8 cellular contexts compared by ENCODE assay signal in the genomic region with DNA sequence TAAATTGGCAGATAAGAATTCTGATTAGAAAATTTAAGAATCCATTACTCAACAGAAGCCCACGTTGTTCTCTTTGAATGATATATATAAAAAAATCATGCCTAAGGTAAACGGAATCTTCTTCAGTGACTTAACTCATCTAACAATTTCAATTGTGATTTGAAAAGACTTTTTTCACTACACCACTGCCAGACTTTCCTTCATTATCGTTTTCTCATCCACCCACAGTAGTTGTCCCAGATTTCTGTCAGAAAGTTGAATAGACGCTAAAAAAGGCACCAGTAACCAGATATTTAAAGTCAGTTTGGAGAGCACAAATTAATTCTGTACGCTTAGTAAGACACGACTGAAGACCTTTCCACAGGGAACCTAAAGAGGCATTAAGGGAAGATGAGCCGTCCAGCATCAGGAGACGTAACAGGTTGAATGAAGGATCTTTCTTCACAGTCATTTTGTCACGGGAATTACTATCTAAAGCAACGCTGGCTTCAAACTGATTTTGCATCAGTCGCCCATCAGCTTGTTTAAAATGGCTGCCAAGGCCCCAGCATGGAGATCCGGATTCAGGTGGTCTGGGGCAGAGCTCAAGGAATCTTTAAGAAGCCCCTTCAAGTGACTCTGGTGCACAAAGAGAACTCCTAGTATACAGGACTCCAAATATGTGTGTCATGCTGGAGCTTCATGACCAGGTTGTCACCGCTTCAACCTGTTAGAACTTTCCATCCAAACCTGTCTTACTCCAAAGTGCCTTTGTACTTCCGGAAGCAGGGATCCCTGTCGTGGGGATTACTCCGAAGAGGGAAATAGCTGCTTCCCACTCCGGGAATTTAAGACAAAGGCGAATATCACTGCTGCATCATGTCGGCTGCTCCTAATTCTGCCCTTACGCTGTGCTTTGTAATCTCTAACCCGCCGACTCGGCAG. TPM values are rescaled to one million over a fixed set of nuclear protein-coding genes. Genes with fewer than 3 reads are reported as not detected.
A peak's percentile ranks its signal among the peaks of the same experiment; 100 is the strongest.
DNase-seq lines count a peak whose midpoint lies in the region; ATAC-seq, FAIRE-seq and TF ChIP-seq lines count a peak whose summit lies in the region.

No MANE protein-coding gene starts in this region.

- H3K4me3 Mint-ChIP-seq in stimulated activated naive CD8-positive, alpha-beta T cell treated with anti-CD3 and anti-CD28 coated beads, Interleukin-15, amount 100 ng/mL, for 72 hours, result peak overlapping the region; percentile 94 to 98

- in situ Hi-C loops in GM12878 (cut with MboI), result no loop called here

- RAD21 ChIA-PET in GM12878 (lab: Charles Lee; ENCODE audit: unreplicated experiment), result interaction anchor here (0.9 kb wide), 1 partner anchor 79 kb away, joined by 3 read pairs; no protein-coding TSS in a partner anchor

- peak overlapping the region; percentile 20 for H2AFZ ChIP-seq in GM12878 (ENCODE audit: control insufficient read depth, low read depth, low read length)

- H3K27me3 Mint-ChIP-seq in stimulated activated naive CD8-positive, alpha-beta T cell treated with anti-CD3 and anti-CD28 coated beads, Interleukin-15, amount 100 ng/mL, for 72 hours, result peaks cover 10% of the 10 kb centered on the region

- SMC1A ChIA-PET in GM12878 (lab: Charles Lee; ENCODE audit: uncharacterized antibody, unreplicated experiment), result interaction anchor here (1.0 to 1.6 kb wide), 2 partner anchors 9 to 15 kb away, joined by 3 to 5 read pairs; no protein-coding TSS in a partner anchor

- H3K27me3 ChIP-seq in MG63 (no peaks in the 10 kb centered on the region), GM12878 (replicated peaks in 1 of 2; ENCODE audit: control insufficient read depth in 2 of 2, insufficient read depth in 2 of 2, low read length in 1 of 2) (no peaks in the 10 kb centered on the region), kidney epithelial cell (ENCODE audit: control insufficient read depth, insufficient read depth, low read length) (no peaks in the 10 kb centered on the region)

- H3K36me3 ChIP-seq in MG63 (peaks cover 3% of the 10 kb centered on the region), GM12878 (ENCODE audit: control insufficient read depth in 2 of 2, insufficient read depth in 2 of 2, low read length in 1 of 2) (no peaks in the 10 kb centered on the region), kidney epithelial cell (ENCODE audit: control insufficient read depth, insufficient read depth, low read length) (no peaks in the 10 kb centered on the region)

- no peak for TF ChIP-seq RAD21 in GM12878 (IDR thresholded peaks at IDR 0.05; ENCODE audit: insufficient read depth, low read depth, low read length)

- peak overlapping the region; percentile 74 for H3K9ac ChIP-seq in GM12878 (ENCODE audit: control insufficient read depth, insufficient read depth, low read length)

- no peak for TF ChIP-seq POLR2A in GM12878 (IDR thresholded peaks at IDR 0.05; ENCODE audit: low read depth, low read length)

- peak overlapping the region; percentile 84 for H3K4me2 ChIP-seq in GM12878 (ENCODE audit: control insufficient read depth, insufficient read depth)

- H3K4me1 ChIP-seq in GM12878 (ENCODE audit: control insufficient read depth, insufficient read depth, low read length), result no peaks in the 10 kb centered on the region; the same call in 1 of the 2 replicates

- peaks cover 39% of the 10 kb centered on the region for H3K79me2 ChIP-seq in GM12878 (ENCODE audit: control insufficient read depth, insufficient read depth, low read length)

- intact Hi-C loops in GM12878 (cut with micrococcal nuclease; ENCODE audit: unreplicated experiment), result no loop called here

- POLR2A ChIA-PET in GM12878 (lab: Charles Lee), result interaction anchor here (1.0 to 2.0 kb wide), 4 partner anchors 9 to 212 kb away, joined by 4 to 14 read pairs (median 6); a partner anchor contains a TSS

- peak overlapping the region; percentile 66 for H3K27ac ChIP-seq in GM12878 (ENCODE audit: control insufficient read depth, insufficient read depth)

- FAIRE-seq in GM12878 (lab: Jason Lieb, UNC), result no peak

- peak overlapping the region; percentile 75 for H3K4me3 ChIP-seq in MG63
- H3K4me3 ChIP-seq in GM12878, result peak overlapping the region; percentile 87
- peak overlapping the region; percentile 75 for H3K4me3 ChIP-seq in kidney epithelial cell (ENCODE audit: low read depth, low read length)

- H4K20me1 ChIP-seq in GM12878 (ENCODE audit: control insufficient read depth, insufficient read depth), result no peaks in the 10 kb centered on the region

- WGBS in GM12878 (ENCODE audit: insufficient coverage, insufficient replicate concordance, low lambda C conversion rate, missing lambda C conversion rate), result 18% methylated on average over 23 of the region's 23 CpGs

- peaks cover 56% of the 10 kb centered on the region for H3K4me1 Mint-ChIP-seq in stimulated activated naive CD8-positive, alpha-beta T cell treated with anti-CD3 and anti-CD28 coated beads, Interleukin-15, amount 100 ng/mL, for 72 hours

- TSS peak; percentile 64 for BruUV-seq in GM12878 (replicated peaks; lab: Mats Ljungman, UMichigan)

- TF ChIP-seq CTCF in GM12878 (IDR thresholded peaks at IDR 0.05 in 2 of 3, conservative IDR thresholded peaks at IDR 0.05 in 1 of 3; ENCODE audit: control insufficient read depth in 2 of 3, extremely low read depth in 1 of 3, insufficient read depth in 1 of 3, low read depth in 3 of 3, low read length in 3 of 3) (no peak), kidney epithelial cell (IDR thresholded peaks at IDR 0.05; ENCODE audit: insufficient read depth, low read length, poor library complexity, severe bottlenecking) (no peak)

- CTCF ChIA-PET in GM12878 (lab: Yijun Ruan, JAX), result interaction anchor here (0.6 to 3.3 kb wide), 7 partner anchors 9 to 221 kb away, joined by 3 to 15 read pairs (median 5); a partner anchor contains a TSS

- H3K27ac Mint-ChIP-seq in stimulated activated naive CD8-positive, alpha-beta T cell treated with anti-CD3 and anti-CD28 coated beads, Interleukin-15, amount 100 ng/mL, for 72 hours, result peak overlapping the region; percentile 95 to 96

- DNase-seq in EL (peak; percentile 31), MG63 (no peak), GM12878 (ENCODE audit: low read depth, low spot score) (no peak), kidney epithelial cell (ENCODE audit: low read depth) (no peak), NCI-H1048 (lab: John Stamatoyannopoulos, UW) (no peak)
- no peak for DNase-seq in stimulated activated naive CD8-positive, alpha-beta T cell treated with anti-CD3 and anti-CD28 coated beads, Interleukin-15, amount 100 ng/mL, for 72 hours

- H3K9me3 Mint-ChIP-seq in stimulated activated naive CD8-positive, alpha-beta T cell treated with anti-CD3 and anti-CD28 coated beads, Interleukin-15, amount 100 ng/mL, for 72 hours, result no peaks in the 10 kb centered on the region

- peak; percentile 4; the same call in 2 of the 3 replicates for ATAC-seq in GM12878
- ATAC-seq in stimulated activated naive CD8-positive, alpha-beta T cell treated with anti-CD3 and anti-CD28 coated beads, Interleukin-15, amount 100 ng/mL, for 72 hours, result no peak
- no peak for ATAC-seq in HG02852 (IDR thresholded peaks at IDR 0.05; ENCODE audit: unreplicated experiment)
- no peak for ATAC-seq in GM18873 (IDR thresholded peaks at IDR 0.05; ENCODE audit: low FRiP score, unreplicated experiment)

- H3K9me3 ChIP-seq in MG63 (no peaks in the 10 kb centered on the region), GM12878 (replicated peaks; ENCODE audit: control insufficient read depth, insufficient read depth, low read length) (no peaks in the 10 kb centered on the region)

- TF ChIP-seq EP300 in GM12878 (IDR thresholded peaks at IDR 0.05; ENCODE audit: borderline replicate concordance in 1 of 2, control insufficient read depth in 1 of 2, low read depth in 2 of 2, low read length in 2 of 2), result no peak

RNA-seq across cellular contexts. Expression of a gene that starts 1.2 kb away (rescaled TPM):
- total RNA-seq in MG63 (2014; rRNA removed; shearing (Covaris generic); ENCODE audit: low replicate concordance), result 93.8 and 116 TPM in 2 replicates
- total RNA-seq in GM12878 (2013; cell fraction: nucleolus; rRNA removed), result 16.7 and 20.1 TPM in 2 replicates
- 91.6 and 116 TPM in 2 replicates for total RNA-seq in GM12878 (2014; rRNA removed)
- total RNA-seq in GM12878 (2014; rRNA removed; fragmentation: Illumina TruSeq; extraction: Trizol), result 132 and 135 TPM in 2 replicates
- total RNA-seq in GM12878 (2021), result 68.2 and 73.9 TPM in 2 replicates
- polyA plus RNA-seq in GM12878 (2011; ENCODE audit: low read depth), result 66.9 TPM
- polyA plus RNA-seq in GM12878 (2011; rRNA removed), result 179 and 268 TPM in 2 replicates
- 48.2 and 57.0 TPM in 2 replicates for polyA plus RNA-seq in GM12878 (2011; cell fraction: cytosol; rRNA removed)
- 41.2 and 48.6 TPM in 2 replicates for polyA plus RNA-seq in GM12878 (2011; cell fraction: nucleus; rRNA removed)
- polyA plus RNA-seq in GM12878 (2012), result 71.3 and 86.8 TPM in 2 replicates
- 171 and 178 TPM in 2 replicates for polyA plus RNA-seq in GM12878 (2014; fragmentation: Illumina TruSeq; extraction: Trizol)
- polyA plus RNA-seq in GM12878 (2014; fragmentation: Nextera tagmentation; extraction: Ambion mirVana), result 100 to 1,000 TPM; 405 to 487 TPM
- polyA plus RNA-seq in GM12878 (2014; rRNA removed), result 90.3 and 119 TPM in 2 replicates
- polyA plus RNA-seq in GM12878 (2016; fragmentation: Nextera tagmentation; extraction: Ambion mirVana), result 100 to 1,000 TPM; 254 to 271 TPM
- polyA minus RNA-seq in GM12878 (2011; rRNA and poly(A)+ RNA removed), result 28.0 and 49.1 TPM in 2 replicates
- 19.1 and 19.4 TPM in 2 replicates for polyA minus RNA-seq in GM12878 (2011; cell fraction: cytosol; rRNA and poly(A)+ RNA removed)
- polyA minus RNA-seq in GM12878 (2011; cell fraction: nucleus; rRNA and poly(A)+ RNA removed), result 8.6 and 14.2 TPM in 2 replicates
- 181 and 190 TPM in 2 replicates for total RNA-seq in kidney epithelial cell

RNA-seq across cellular contexts. Expression of a gene that starts 6.1 kb away (rescaled TPM):
- not detected in 2 replicates for total RNA-seq in MG63 (2014; rRNA removed; shearing (Covaris generic); ENCODE audit: low replicate concordance)
- total RNA-seq in GM12878 (2013; cell fraction: nucleolus; rRNA removed), result 1.2 and 2.2 TPM in 2 replicates
- 0.05 TPM in 1 of 2 replicates, not detected in the other for total RNA-seq in GM12878 (2014; rRNA removed)
- total RNA-seq in GM12878 (2014; rRNA removed; fragmentation: Illumina TruSeq; extraction: Trizol), result 0.18 TPM in 1 of 2 replicates, not detected in the other
- total RNA-seq in GM12878 (2021), result 0.36 and 0.82 TPM in 2 replicates
- polyA plus RNA-seq in GM12878 (2011; ENCODE audit: low read depth), result not detected
- polyA plus RNA-seq in GM12878 (2011; rRNA removed), result 0.13 and 0.35 TPM in 2 replicates
- 0.06 and 0.10 TPM in 2 replicates for polyA plus RNA-seq in GM12878 (2011; cell fraction: cytosol; rRNA removed)
- 0.31 and 0.36 TPM in 2 replicates for polyA plus RNA-seq in GM12878 (2011; cell fraction: nucleus; rRNA removed)
- 0.18 and 0.30 TPM in 2 replicates for polyA plus RNA-seq in GM12878 (2012)
- 0.28 and 0.36 TPM in 2 replicates for polyA plus RNA-seq in GM12878 (2014; fragmentation: Illumina TruSeq; extraction: Trizol)
- under 1 TPM; 0.05 TPM for polyA plus RNA-seq in GM12878 (2014; fragmentation: Nextera tagmentation; extraction: Ambion mirVana)
- polyA plus RNA-seq in GM12878 (2014; rRNA removed), result 0.10 and 0.91 TPM in 2 replicates
- polyA plus RNA-seq in GM12878 (2016; fragmentation: Nextera tagmentation; extraction: Ambion mirVana), result under 1 TPM in 1 of 2 experiments, not detected in 1; 0.17 TPM
- 0.22 and 0.36 TPM in 2 replicates for polyA minus RNA-seq in GM12878 (2011; rRNA and poly(A)+ RNA removed)
- not detected in 2 replicates for polyA minus RNA-seq in GM12878 (2011; cell fraction: cytosol; rRNA and poly(A)+ RNA removed)
- polyA minus RNA-seq in GM12878 (2011; cell fraction: nucleus; rRNA and poly(A)+ RNA removed), result 0.36 and 0.77 TPM in 2 replicates
- total RNA-seq in kidney epithelial cell, result 6.2 and 6.4 TPM in 2 replicates

RNA-seq across cellular contexts. Expression of a gene that starts 30.1 kb away (rescaled TPM):
- total RNA-seq in MG63 (2014; rRNA removed; shearing (Covaris generic); ENCODE audit: low replicate concordance), result 0.59 and 10.2 TPM in 2 replicates
- not detected in 2 replicates for total RNA-seq in GM12878 (2013; cell fraction: nucleolus; rRNA removed)
- 0.33 TPM in 1 of 2 replicates, not detected in the other for total RNA-seq in GM12878 (2014; rRNA removed)
- total RNA-seq in GM12878 (2014; rRNA removed; fragmentation: Illumina TruSeq; extraction: Trizol), result 0.13 TPM in 1 of 2 replicates, not detected in the other
- total RNA-seq in GM12878 (2021), result 0.16 TPM in 1 of 2 replicates, not detected in the other
- polyA plus RNA-seq in GM12878 (2011; ENCODE audit: low read depth), result not detected
- 0.29 and 0.81 TPM in 2 replicates for polyA plus RNA-seq in GM12878 (2011; rRNA removed)
- 0.32 and 0.33 TPM in 2 replicates for polyA plus RNA-seq in GM12878 (2011; cell fraction: cytosol; rRNA removed)
- 1.1 TPM in 2 replicates for polyA plus RNA-seq in GM12878 (2011; cell fraction: nucleus; rRNA removed)
- 0.34 and 0.37 TPM in 2 replicates for polyA plus RNA-seq in GM12878 (2012)
- 0.14 and 0.31 TPM in 2 replicates for polyA plus RNA-seq in GM12878 (2014; fragmentation: Illumina TruSeq; extraction: Trizol)
- polyA plus RNA-seq in GM12878 (2014; fragmentation: Nextera tagmentation; extraction: Ambion mirVana), result under 1 TPM in 1 of 2 experiments, not detected in 1; 0.35 TPM
- 0.69 and 0.81 TPM in 2 replicates for polyA plus RNA-seq in GM12878 (2014; rRNA removed)
- polyA plus RNA-seq in GM12878 (2016; fragmentation: Nextera tagmentation; extraction: Ambion mirVana), result under 1 TPM in 1 of 2 experiments, not detected in 1; 0.19 TPM
- 0.46 TPM in 1 of 2 replicates, not detected in the other for polyA minus RNA-seq in GM12878 (2011; rRNA and poly(A)+ RNA removed)
- not detected in 2 replicates for polyA minus RNA-seq in GM12878 (2011; cell fraction: cytosol; rRNA and poly(A)+ RNA removed)
- 0.48 TPM in 1 of 2 replicates, not detected in the other for polyA minus RNA-seq in GM12878 (2011; cell fraction: nucleus; rRNA and poly(A)+ RNA removed)
- 0.33 and 2.1 TPM in 2 replicates for total RNA-seq in kidney epithelial cell
